In genomic region chr11:18691467-18692129, GRCh38 we compare ENCODE assay signal across 1 cellular context.
A peak's percentile ranks its signal among the peaks of the same experiment; 100 is the strongest.
TF ChIP-seq lines count a peak whose summit lies in the region.
"Not testable (repeated sequence)": the region's sequence is repeated elsewhere in the genome, so short reads cannot be mapped to it uniquely, and the experiment has no call there.

No MANE protein-coding gene starts in this region.

TF ChIP-seq in K562, 482 proteins besides CTCF, POLR2A, EP300 and RAD21 (continued from another document and continues in another):
- TF ChIP-seq TSHZ1 (CRISPR knock-in tag; IDR thresholded peaks at IDR 0.05) (peak; percentile 89), E4F1 (CRISPR knock-in tag; IDR thresholded peaks at IDR 0.05; ENCODE audit: borderline replicate concordance) (peak; percentile 32; the same call in 1 of the 2 replicates), GTF2A2 (tag; IDR thresholded peaks at IDR 0.05) (peak; percentile 90), ZNF592 (IDR thresholded peaks at IDR 0.05) (peak; percentile 98), FOXK2 (conservative IDR thresholded peaks at IDR 0.05 in 1 of 2, IDR thresholded peaks at IDR 0.05 in 1 of 2; ENCODE audit: low read depth in 2 of 2) (0 out of 4 replicates have a peak, but pooled peaks of 1 of the 2 experiments have one; percentile 27), ZNF311 (CRISPR knock-in tag; IDR thresholded peaks at IDR 0.05) (peak; percentile 97), ZNF395 (CRISPR knock-in tag; IDR thresholded peaks at IDR 0.05) (peak; percentile 93), LEF1 (IDR thresholded peaks at IDR 0.05) (0 out of 2 replicates have a peak, but pooled peaks have one; percentile 28), NFE2L1 (tag; IDR thresholded peaks at IDR 0.05; ENCODE audit: borderline replicate concordance, low read depth) (peak; percentile 65), ZNF41 (CRISPR knock-in tag; conservative IDR thresholded peaks at IDR 0.05) (peak; percentile 91), MEIS2 (IDR thresholded peaks at IDR 0.05; ENCODE audit: partially characterized antibody) (peak; percentile 77), TEAD2 (tag; IDR thresholded peaks at IDR 0.05) (peak; percentile 85), ZBTB12 (CRISPR knock-in tag; IDR thresholded peaks at IDR 0.05) (peak; percentile 69), ZNF589 (CRISPR knock-in tag; IDR thresholded peaks at IDR 0.05; ENCODE audit: low read depth) (peak; percentile 97), ZNF197 (CRISPR knock-in tag; IDR thresholded peaks at IDR 0.05; ENCODE audit: low read depth) (peak; percentile 81; the same call in 1 of the 2 replicates), PTTG1 (tag; IDR thresholded peaks at IDR 0.05; ENCODE audit: low read depth) (peak; percentile 96), ZNF133 (CRISPR knock-in tag; IDR thresholded peaks at IDR 0.05) (peak; percentile 80; the same call in 1 of the 2 replicates), HOMEZ (CRISPR knock-in tag; IDR thresholded peaks at IDR 0.05) (peak; percentile 81; the same call in 1 of the 2 replicates), ZNF740 (tag; IDR thresholded peaks at IDR 0.05) (peak in 1 of 2 experiments; percentile 89; a peak in 2 of 4 replicates), JUND (tag; IDR thresholded peaks at IDR 0.05; ENCODE audit: borderline replicate concordance, low read depth, low read length) (peak; percentile 52; the same call in 1 of the 3 replicates), CXXC5 (CRISPR knock-in tag; IDR thresholded peaks at IDR 0.05) (peak; percentile 70), ZNF561 (CRISPR knock-in tag; conservative IDR thresholded peaks at IDR 0.05) (peak; percentile 72), ZFP1 (CRISPR knock-in tag; IDR thresholded peaks at IDR 0.05) (peak; percentile 84), HBP1 (CRISPR knock-in tag; IDR thresholded peaks at IDR 0.05) (peak; percentile 81; the same call in 1 of the 2 replicates), ID3 (CRISPR knock-in tag; IDR thresholded peaks at IDR 0.05) (peak; percentile 68; the same call in 1 of the 2 replicates), ID3 (tag; IDR thresholded peaks at IDR 0.05) (peak; percentile 99), GMEB1 (CRISPR knock-in tag; IDR thresholded peaks at IDR 0.05) (peak; percentile 44; the same call in 1 of the 2 replicates), ZNF583 (CRISPR knock-in tag; IDR thresholded peaks at IDR 0.05) (peak; percentile 97), ARID3B (CRISPR knock-in tag; IDR thresholded peaks at IDR 0.05; ENCODE audit: borderline replicate concordance) (peak; percentile 56; the same call in 1 of the 2 replicates), ATF4 (CRISPR knock-in tag; IDR thresholded peaks at IDR 0.05) (peak; percentile 57)
- TF ChIP-seq ZNF740 (CRISPR knock-in tag; IDR thresholded peaks at IDR 0.05); JUND (IDR thresholded peaks at IDR 0.05; ENCODE audit: borderline replicate concordance, low read depth, low read length): not testable (repeated sequence)
